Comparison of ENCODE assay signal across 1 cellular context in genomic region chr5:142981886-142982820, GRCh38.
TF ChIP-seq lines count a peak whose summit lies in the region.

No MANE protein-coding gene starts in this region.

TF ChIP-seq in HepG2, 621 proteins besides CTCF, POLR2A, EP300 and RAD21 (continued from another document and continues in another):
- no peak for TF ChIP-seq PBX3 (CRISPR knock-in tag; IDR thresholded peaks at IDR 0.05; ENCODE audit: borderline replicate concordance)
- no peak for TF ChIP-seq NFYC (CRISPR knock-in tag; IDR thresholded peaks at IDR 0.05)
- TF ChIP-seq HINFP (CRISPR knock-in tag; IDR thresholded peaks at IDR 0.05; ENCODE audit: low read depth): peak; percentile 68; the same call in 1 of the 2 replicates
- no peak for TF ChIP-seq RFX5 (IDR thresholded peaks at IDR 0.05; ENCODE audit: low read depth, low read length)
- TF ChIP-seq BCLAF1 (IDR thresholded peaks at IDR 0.05): no peak
- no peak for TF ChIP-seq PREB (CRISPR knock-in tag; IDR thresholded peaks at IDR 0.05)
- peak; percentile 70 for TF ChIP-seq ASH2L (IDR thresholded peaks at IDR 0.05; ENCODE audit: insufficient read length, low read depth, low read length)
- TF ChIP-seq HNF1B (CRISPR knock-in tag; IDR thresholded peaks at IDR 0.05): peak; percentile 85; the same call in 1 of the 2 replicates
- TF ChIP-seq ZNF280D (CRISPR knock-in tag; IDR thresholded peaks at IDR 0.05): no peak
- TF ChIP-seq ZNF747 (CRISPR knock-in tag; IDR thresholded peaks at IDR 0.05; ENCODE audit: borderline replicate concordance): 0 out of 2 replicates have a peak, but pooled peaks have one; percentile 30
- TF ChIP-seq ZNF547 (CRISPR knock-in tag; IDR thresholded peaks at IDR 0.05): peak; percentile 77; the same call in 1 of the 2 replicates
- no peak for TF ChIP-seq CSRNP1 (CRISPR knock-in tag; IDR thresholded peaks at IDR 0.05)
- peak; percentile 67; the same call in 1 of the 2 replicates for TF ChIP-seq ZNF264 (CRISPR knock-in tag; IDR thresholded peaks at IDR 0.05)
- TF ChIP-seq SALL1 (CRISPR knock-in tag; IDR thresholded peaks at IDR 0.05): peak; percentile 95
- TF ChIP-seq ZNF558 (CRISPR knock-in tag; IDR thresholded peaks at IDR 0.05; ENCODE audit: borderline replicate concordance): peak; percentile 18; the same call in 1 of the 2 replicates
- TF ChIP-seq XBP1 (CRISPR knock-in tag; IDR thresholded peaks at IDR 0.05): no peak
- TF ChIP-seq CSRNP2 (CRISPR knock-in tag; conservative IDR thresholded peaks at IDR 0.05; ENCODE audit: low read depth): no peak
- TF ChIP-seq SATB2 (CRISPR knock-in tag; IDR thresholded peaks at IDR 0.05): no peak
- peak; percentile 88 for TF ChIP-seq TBX2 (CRISPR knock-in tag; IDR thresholded peaks at IDR 0.05; ENCODE audit: borderline replicate concordance)
- peak; percentile 79 for TF ChIP-seq THRA (CRISPR knock-in tag; IDR thresholded peaks at IDR 0.05; ENCODE audit: borderline replicate concordance)
- no peak for TF ChIP-seq MAZ (IDR thresholded peaks at IDR 0.05; ENCODE audit: borderline replicate concordance, low read depth, low read length)
- no peak for TF ChIP-seq MAZ (CRISPR knock-in tag; IDR thresholded peaks at IDR 0.05; ENCODE audit: low read depth)
- TF ChIP-seq ZNF570 (CRISPR knock-in tag; IDR thresholded peaks at IDR 0.05; ENCODE audit: borderline replicate concordance): no peak
- no peak for TF ChIP-seq REST (IDR thresholded peaks at IDR 0.05; ENCODE audit: borderline replicate concordance in 1 of 2, low read depth in 1 of 2, low read length in 2 of 2)
- TF ChIP-seq ZSCAN5A (CRISPR knock-in tag; IDR thresholded peaks at IDR 0.05; ENCODE audit: borderline replicate concordance): peak; percentile 51; the same call in 1 of the 2 replicates
- no peak for TF ChIP-seq RELA (CRISPR knock-in tag; IDR thresholded peaks at IDR 0.05)
- TF ChIP-seq NCOA5 (CRISPR knock-in tag; IDR thresholded peaks at IDR 0.05): no peak
- peak; percentile 81 for TF ChIP-seq ATF7-NPFF (CRISPR knock-in tag; IDR thresholded peaks at IDR 0.05; ENCODE audit: low read depth)
- no peak for TF ChIP-seq MATR3 (CRISPR knock-in tag; IDR thresholded peaks at IDR 0.05)
